12 cellular contexts compared by ENCODE assay signal in the genomic region with DNA sequence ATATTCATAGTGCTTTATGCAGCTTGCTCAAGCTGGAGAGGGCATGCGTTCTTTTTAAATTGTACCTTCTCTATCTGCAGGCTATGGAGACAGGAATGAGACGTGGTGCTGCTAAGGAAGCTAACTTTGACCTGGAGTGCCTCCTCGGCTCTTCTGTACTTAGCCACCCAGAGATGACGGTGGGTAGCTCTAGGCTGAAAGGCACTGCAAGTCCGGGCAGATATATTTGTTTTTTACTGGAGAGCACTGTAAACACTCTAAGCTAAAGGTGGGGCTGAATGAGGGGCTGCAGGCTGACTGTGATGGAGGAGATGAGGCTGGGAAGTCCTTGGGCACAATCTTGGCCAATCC. TPM values are rescaled to one million over a fixed set of nuclear protein-coding genes. Genes with fewer than 3 reads are reported as not detected.
DNase-seq lines count a peak whose midpoint lies in the region; ATAC-seq and TF ChIP-seq lines count a peak whose summit lies in the region.
"Had no signal": no experiment of that assay in that cellular context is flagged by ENCODE, and none has a peak within 500 bp of the region (broad histone marks: within the 10 kb centered on the region; RNA-seq: fewer than 3 reads in every experiment).

No MANE protein-coding gene starts in this region.

- no peaks in the 10 kb centered on the region for H3K9me3 Mint-ChIP-seq in activated T-helper 2 cell treated with anti-CD3 and anti-CD28 coated beads, Interferon-gamma antibody, Interleukin-2, Interleukin-4, amounts not matched to agents 10 μg/mL and 5 μg/mL and 100 μg/mL, durations not matched to agents 14 hours and 24 hours and 36 hours
- H3K9me3 Mint-ChIP-seq in mesothelial cell of epicardium, result peaks cover 10% of the 10 kb centered on the region

- peak overlapping the region; percentile 85 for H3K27ac Mint-ChIP-seq in activated T-helper 2 cell treated with anti-CD3 and anti-CD28 coated beads, Interferon-gamma antibody, Interleukin-2, Interleukin-4, amounts not matched to agents 10 μg/mL and 5 μg/mL and 100 μg/mL, durations not matched to agents 14 hours and 24 hours and 36 hours
- peak overlapping the region; percentile 92 for H3K27ac Mint-ChIP-seq in mesothelial cell of epicardium

- H3K9me3 ChIP-seq in heart right ventricle (no peaks in the 10 kb centered on the region), right cardiac atrium (ENCODE audit: control insufficient read depth, low read length) (no peaks in the 10 kb centered on the region)
- H3K9me3 ChIP-seq: BE2C, sigmoid colon had no signal

- H3K36me3 ChIP-seq in heart right ventricle, result no peaks in the 10 kb centered on the region
- H3K36me3 ChIP-seq in urinary bladder (ENCODE audit: insufficient read depth), result no peaks in the 10 kb centered on the region
- H3K36me3 ChIP-seq: BE2C, sigmoid colon had no signal

- peak overlapping the region in 6 of 10 donors; percentile 22 to 53 (median 36) for H3K27ac ChIP-seq in heart right ventricle
- H3K27ac ChIP-seq in right cardiac atrium (ENCODE audit: low read length), result no peak overlapping the region
- H3K27ac ChIP-seq in urinary bladder (ENCODE audit: low read depth), result peak overlapping the region; percentile 61

- H3K4me3 ChIP-seq in heart right ventricle (no peak overlapping the region), right cardiac atrium (ENCODE audit: low read length) (no peak overlapping the region), urinary bladder (ENCODE audit: low read depth, low read length) (no peak overlapping the region)
- H3K4me3 ChIP-seq: sigmoid colon had no signal

- intact Hi-C loops in heart right ventricle (cut with DNase I) (no loop called here), right cardiac atrium (cut with DNase I) (no loop called here)
- intact Hi-C loops in activated T-helper 2 cell treated with anti-CD3 and anti-CD28 coated beads, Interferon-gamma antibody, Interleukin-2, Interleukin-4, amounts not matched to agents 10 μg/mL and 5 μg/mL and 100 μg/mL, durations not matched to agents 14 hours and 24 hours and 36 hours (cut with micrococcal nuclease), result no loop called here

- TF ChIP-seq CTCF in heart right ventricle (IDR thresholded peaks at IDR 0.05), result no peak
- TF ChIP-seq CTCF in mesothelial cell of epicardium (IDR thresholded peaks at IDR 0.05; ENCODE audit: unreplicated experiment), result no peak

- H3K36me3 Mint-ChIP-seq in activated T-helper 2 cell treated with anti-CD3 and anti-CD28 coated beads, Interferon-gamma antibody, Interleukin-2, Interleukin-4, amounts not matched to agents 10 μg/mL and 5 μg/mL and 100 μg/mL, durations not matched to agents 14 hours and 24 hours and 36 hours (ENCODE audit: low read depth), result peaks cover 9% of the 10 kb centered on the region
- H3K36me3 Mint-ChIP-seq in mesothelial cell of epicardium, result peaks cover under 1% of the 10 kb centered on the region

- H3K4me1 ChIP-seq in heart right ventricle (peaks cover 6 to 41% (median 25%) of the 10 kb centered on the region in 9 donors), right cardiac atrium (ENCODE audit: control insufficient read depth, insufficient read depth, low read length) (peaks cover 8% of the 10 kb centered on the region), urinary bladder (ENCODE audit: insufficient read depth) (peaks cover 5% of the 10 kb centered on the region)
- H3K4me1 ChIP-seq: sigmoid colon had no signal

- WGBS in heart right ventricle, 2 donors, result 59 to 71% methylated on average over 5 of the region's 5 CpGs
- WGBS in right cardiac atrium, result 68% methylated on average over 5 of the region's 5 CpGs
- 48% methylated on average over 5 of the region's 5 CpGs for whole genome bisulfite sequencing in urinary bladder

- H3K27me3 ChIP-seq in heart right ventricle (no peaks in the 10 kb centered on the region), right cardiac atrium (ENCODE audit: control insufficient read depth, insufficient read depth) (no peaks in the 10 kb centered on the region)
- H3K27me3 ChIP-seq: BE2C, sigmoid colon had no signal

- DNase-seq in heart right ventricle, result no peak
- no peak for DNase-seq in right cardiac atrium
- no peak for DNase-seq in activated T-helper 2 cell treated with anti-CD3 and anti-CD28 coated beads, Interferon-gamma antibody, Interleukin-2, Interleukin-4, amounts not matched to agents 10 μg/mL and 5 μg/mL and 100 μg/mL, durations not matched to agents 14 hours and 24 hours and 36 hours (ENCODE audit: low spot score)
- no peak for DNase-seq in mesothelial cell of epicardium (ENCODE audit: low spot score in 2 of 2, unreplicated experiment in 2 of 2)
- no peak for DNase-seq in left lobe of liver (ENCODE audit: low spot score)
- DNase-seq in NCI-H226, result no peak
- DNase-seq: cerebellar nuclear complex, HCEC 1CT, sigmoid colon had no signal

- peak overlapping the region; percentile 38 for H3K4me3 Mint-ChIP-seq in activated T-helper 2 cell treated with anti-CD3 and anti-CD28 coated beads, Interferon-gamma antibody, Interleukin-2, Interleukin-4, amounts not matched to agents 10 μg/mL and 5 μg/mL and 100 μg/mL, durations not matched to agents 14 hours and 24 hours and 36 hours (ENCODE audit: low read depth)
- no peak overlapping the region for H3K4me3 Mint-ChIP-seq in mesothelial cell of epicardium

- H3K4me1 Mint-ChIP-seq in activated T-helper 2 cell treated with anti-CD3 and anti-CD28 coated beads, Interferon-gamma antibody, Interleukin-2, Interleukin-4, amounts not matched to agents 10 μg/mL and 5 μg/mL and 100 μg/mL, durations not matched to agents 14 hours and 24 hours and 36 hours (ENCODE audit: low read depth), result peaks cover 37% of the 10 kb centered on the region
- peaks cover 10% of the 10 kb centered on the region for H3K4me1 Mint-ChIP-seq in mesothelial cell of epicardium

- ATAC-seq in heart right ventricle, result no peak
- ATAC-seq in right cardiac atrium, result no peak
- ATAC-seq in left lobe of liver, result no peak
- ATAC-seq in HG02588 (IDR thresholded peaks at IDR 0.05; ENCODE audit: unreplicated experiment), result no peak

- H3K27me3 Mint-ChIP-seq in activated T-helper 2 cell treated with anti-CD3 and anti-CD28 coated beads, Interferon-gamma antibody, Interleukin-2, Interleukin-4, amounts not matched to agents 10 μg/mL and 5 μg/mL and 100 μg/mL, durations not matched to agents 14 hours and 24 hours and 36 hours (ENCODE audit: low read depth), result no peaks in the 10 kb centered on the region
- H3K27me3 Mint-ChIP-seq in mesothelial cell of epicardium (ENCODE audit: low read depth), result no peaks in the 10 kb centered on the region

RNA-seq across cellular contexts. Expression of gene ELF4, which starts 12.1 kb away (rescaled TPM):
- 1 to 10 TPM; 1.8 to 8.6 (median 2.7) TPM for total RNA-seq in heart right ventricle
- 1 to 10 TPM; 1.8 to 4.1 TPM for polyA plus RNA-seq in heart right ventricle
- 1 to 10 TPM; 3.1 to 5.6 (median 3.9) TPM for total RNA-seq in right cardiac atrium
- 1.7 TPM for polyA plus RNA-seq in right cardiac atrium
- 31.8 and 33.6 TPM in 2 replicates for total RNA-seq in activated T-helper 2 cell treated with anti-CD3 and anti-CD28 coated beads, Interferon-gamma antibody, Interleukin-2, Interleukin-4, amounts not matched to agents 10 μg/mL and 5 μg/mL and 100 μg/mL, durations not matched to agents 14 hours and 24 hours and 36 hours
- total RNA-seq in mesothelial cell of epicardium, result 21.0 to 22.9 TPM (median 22.2 TPM) in 3 replicates
- 11.3 TPM for total RNA-seq in urinary bladder
- 13.7 TPM for polyA plus RNA-seq in urinary bladder
- total RNA-seq in left lobe of liver, result 1.4 TPM
